ENCODE assay signal across 1 cellular context in the genomic region with DNA sequence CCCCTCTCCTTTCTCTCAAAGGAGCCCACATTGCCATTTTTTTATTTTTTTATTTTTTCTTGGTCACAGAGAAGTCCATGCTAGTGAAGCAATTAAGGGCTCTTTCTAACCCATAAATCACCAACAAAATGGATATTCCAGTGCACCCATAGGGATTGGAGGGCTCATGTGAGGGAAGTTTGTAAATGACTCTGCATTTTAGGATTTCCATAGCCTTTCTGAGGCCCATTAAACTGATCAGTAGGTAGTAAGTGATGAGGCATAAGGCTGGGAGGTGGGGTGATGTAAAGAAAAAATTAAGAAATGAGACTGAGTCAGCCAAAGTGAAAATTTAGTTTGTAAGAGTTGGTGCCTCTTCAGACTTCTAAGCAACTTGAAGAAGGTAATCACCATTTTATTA.
TF ChIP-seq lines count a peak whose summit lies in the region.

No MANE protein-coding gene starts in this region.

TF ChIP-seq in K562, 482 proteins besides CTCF, POLR2A, EP300 and RAD21 (continued from another document):
- TF ChIP-seq MAFK (IDR thresholded peaks at IDR 0.05; ENCODE audit: low read length) (peak; percentile 5; the same call in 1 of the 2 replicates), SAFB (IDR thresholded peaks at IDR 0.05; ENCODE audit: borderline replicate concordance, low read depth, low read length) (no peak), ZNF79 (CRISPR knock-in tag; IDR thresholded peaks at IDR 0.05; ENCODE audit: low read depth) (no peak), MYC (IDR thresholded peaks at IDR 0.05; ENCODE audit: low read depth, low read length) (no peak), MYC (CRISPR knock-in tag; IDR thresholded peaks at IDR 0.05; ENCODE audit: borderline replicate concordance, low read depth) (no peak), FUS (optimal IDR thresholded peaks at IDR 0.05; ENCODE audit: low read depth, low read length) (no peak), C11orf30 (IDR thresholded peaks at IDR 0.05; ENCODE audit: low read depth) (peak; percentile 63; the same call in 1 of the 2 replicates), NR4A1 (CRISPR knock-in tag; IDR thresholded peaks at IDR 0.05) (no peak), NR4A1 (tag; IDR thresholded peaks at IDR 0.05) (no peak), HDGF (IDR thresholded peaks at IDR 0.05) (no peak), SOX6 (IDR thresholded peaks at IDR 0.05) (no peak), KLF16 (IDR thresholded peaks at IDR 0.05) (no peak), ARHGAP35 (IDR thresholded peaks at IDR 0.05; ENCODE audit: partially characterized antibody) (no peak), CHD1 (IDR thresholded peaks at IDR 0.05; ENCODE audit: low read length) (no peak), SLC30A9 (CRISPR knock-in tag; IDR thresholded peaks at IDR 0.05) (no peak)
- TF ChIP-seq, protein P1, sequence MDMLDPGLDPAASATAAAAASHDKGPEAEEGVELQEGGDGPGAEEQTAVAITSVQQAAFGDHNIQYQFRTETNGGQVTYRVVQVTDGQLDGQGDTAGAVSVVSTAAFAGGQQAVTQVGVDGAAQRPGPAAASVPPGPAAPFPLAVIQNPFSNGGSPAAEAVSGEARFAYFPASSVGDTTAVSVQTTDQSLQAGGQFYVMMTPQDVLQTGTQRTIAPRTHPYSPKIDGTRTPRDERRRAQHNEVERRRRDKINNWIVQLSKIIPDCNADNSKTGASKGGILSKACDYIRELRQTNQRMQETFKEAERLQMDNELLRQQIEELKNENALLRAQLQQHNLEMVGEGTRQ (CRISPR knock-in tag; IDR thresholded peaks at IDR 0.05): no peak
- TF ChIP-seq, protein P2, sequence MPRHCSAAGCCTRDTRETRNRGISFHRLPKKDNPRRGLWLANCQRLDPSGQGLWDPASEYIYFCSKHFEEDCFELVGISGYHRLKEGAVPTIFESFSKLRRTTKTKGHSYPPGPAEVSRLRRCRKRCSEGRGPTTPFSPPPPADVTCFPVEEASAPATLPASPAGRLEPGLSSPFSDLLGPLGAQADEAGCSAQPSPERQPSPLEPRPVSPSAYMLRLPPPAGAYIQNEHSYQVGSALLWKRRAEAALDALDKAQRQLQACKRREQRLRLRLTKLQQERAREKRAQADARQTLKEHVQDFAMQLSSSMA (CRISPR knock-in tag; IDR thresholded peaks at IDR 0.05): no peak
